17 cellular contexts compared by ENCODE assay signal in genomic region chr1:43288058-43288784, GRCh38. TPM values are rescaled to one million over a fixed set of nuclear protein-coding genes. Genes with fewer than 3 reads are reported as not detected.
"Had no signal": no experiment of that assay in that cellular context is flagged by ENCODE, and none has a peak within 500 bp of the region (broad histone marks: within the 10 kb centered on the region; RNA-seq: fewer than 3 reads in every experiment).

No MANE protein-coding gene starts in this region.

- H3K4me3 ChIP-seq: mucosa of descending colon, psoas muscle had no signal

- H3K27ac ChIP-seq: psoas muscle had no signal

- DNase-seq: activated CD4-positive, alpha-beta T cell treated with anti-CD3 and anti-CD28 coated beads, Interleukin-2, amount 10 ng/mL, durations not matched to agents 24 days and 14 days; activated naive CD4-positive, alpha-beta T cell treated with anti-CD3 and anti-CD28 coated beads for 36 hours; erythroblast; mammary epithelial cell; natural killer cell; occipital lobe; psoas muscle; stimulated activated CD4-positive, alpha-beta T cell treated with anti-CD3 and anti-CD28 coated beads, Interleukin-2, amount 100 ng/mL, for 24 hours; stimulated activated naive B cell treated with anti-CD40 and anti-IgM and Interleukin-4, amounts not matched to agents 10 μg/mL and 1 μg/mL and 100 μg/mL, for 72 hours had no signal

- H3K9me3 ChIP-seq: mucosa of descending colon, psoas muscle had no signal

- H3K4me1 ChIP-seq: psoas muscle had no signal

- ATAC-seq: mucosa of descending colon; natural killer cell; psoas muscle; sciatic nerve; stimulated activated naive B cell treated with anti-CD40 and anti-IgM and Interleukin-4, amounts not matched to agents 10 μg/mL and 1 μg/mL and 100 μg/mL, for 72 hours; WTC11 had no signal

RNA-seq across cellular contexts. Expression of gene C1orf210, which starts 2.8 kb away (rescaled TPM):
- total RNA-seq: activated CD4-positive, alpha-beta T cell treated with anti-CD3 and anti-CD28 coated beads, Interleukin-2, amount 10 ng/mL, durations not matched to agents 24 days and 14 days; activated naive CD4-positive, alpha-beta T cell treated with anti-CD3 and anti-CD28 coated beads for 36 hours; activated T-helper 1 cell treated with anti-CD3 and anti-CD28 coated beads, Interleukin-12 subunit alpha, Interleukin-12 subunit beta, Interleukin-2, Interleukin-4 antibody, amounts not matched to agents 30 ng/mL and 10 ng/mL and 1 ng/mL, durations not matched to agents 14 hours and 24 hours and 36 hours; cardiac septum; natural killer cell; occipital lobe; psoas muscle; sciatic nerve; T-helper 1 cell treated with Interleukin-12 subunit alpha and Interleukin-12 subunit beta and Interleukin-4 antibody, amounts not matched to agents 30 ng/mL and 1 ng/mL, for 36 hours had no signal

RNA-seq across cellular contexts. Expression of gene TIE1, which starts 12.6 kb away (rescaled TPM):
- total RNA-seq: activated naive CD4-positive, alpha-beta T cell treated with anti-CD3 and anti-CD28 coated beads for 36 hours; mammary epithelial cell had no signal

RNA-seq across cellular contexts. Expression of gene TMEM125, which starts 18.4 kb away (rescaled TPM):
- total RNA-seq: activated CD4-positive, alpha-beta T cell treated with anti-CD3 and anti-CD28 coated beads, Interleukin-2, amount 10 ng/mL, durations not matched to agents 24 days and 14 days; activated T-helper 1 cell treated with anti-CD3 and anti-CD28 coated beads, Interleukin-12 subunit alpha, Interleukin-12 subunit beta, Interleukin-2, Interleukin-4 antibody, amounts not matched to agents 30 ng/mL and 10 ng/mL and 1 ng/mL, durations not matched to agents 14 hours and 24 hours and 36 hours; cardiac septum; natural killer cell; psoas muscle; subcutaneous adipose tissue; T-helper 1 cell treated with Interleukin-12 subunit alpha and Interleukin-12 subunit beta and Interleukin-4 antibody, amounts not matched to agents 30 ng/mL and 1 ng/mL, for 36 hours had no signal

RNA-seq across cellular contexts. Expression of gene MPL, which starts 49.4 kb away (rescaled TPM):
- total RNA-seq: activated CD4-positive, alpha-beta T cell treated with anti-CD3 and anti-CD28 coated beads, Interleukin-2, amount 10 ng/mL, durations not matched to agents 24 days and 14 days; activated naive CD4-positive, alpha-beta T cell treated with anti-CD3 and anti-CD28 coated beads for 36 hours; activated T-helper 1 cell treated with anti-CD3 and anti-CD28 coated beads, Interleukin-12 subunit alpha, Interleukin-12 subunit beta, Interleukin-2, Interleukin-4 antibody, amounts not matched to agents 30 ng/mL and 10 ng/mL and 1 ng/mL, durations not matched to agents 14 hours and 24 hours and 36 hours; occipital lobe; T-helper 1 cell treated with Interleukin-12 subunit alpha and Interleukin-12 subunit beta and Interleukin-4 antibody, amounts not matched to agents 30 ng/mL and 1 ng/mL, for 36 hours; urinary bladder had no signal
